ENCODE assay signal across 32 cellular contexts in the genomic region with DNA sequence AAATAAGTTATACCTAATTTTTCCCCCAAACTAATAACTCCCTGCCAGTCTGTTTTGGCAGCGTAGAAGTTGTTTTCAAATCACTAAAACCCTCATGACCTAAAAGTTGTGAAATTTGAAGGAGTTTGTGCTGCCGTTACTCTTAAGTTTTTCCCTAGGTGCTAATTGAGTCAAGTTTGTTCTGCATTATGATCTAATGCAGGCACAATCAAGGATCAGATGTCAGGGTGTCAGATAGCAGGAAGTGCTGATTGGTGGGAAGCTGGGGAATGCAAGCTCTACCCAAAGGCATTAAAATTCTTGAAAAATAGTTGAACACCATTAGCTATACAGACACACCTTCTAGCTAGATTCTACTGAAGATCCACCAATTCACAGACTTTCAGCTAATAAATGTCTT. TPM values are rescaled to one million over a fixed set of nuclear protein-coding genes. Genes with fewer than 3 reads are reported as not detected.
A peak's percentile ranks its signal among the peaks of the same experiment; 100 is the strongest.
DNase-seq lines count a peak whose midpoint lies in the region; FAIRE-seq and TF ChIP-seq lines count a peak whose summit lies in the region.
"Had no signal": no experiment of that assay in that cellular context is flagged by ENCODE, and none has a peak within 500 bp of the region (broad histone marks: within the 10 kb centered on the region; RNA-seq: fewer than 3 reads in every experiment).

No MANE protein-coding gene starts in this region.

- H3K27me3 Mint-ChIP-seq in Calu3 (ENCODE audit: unreplicated experiment) = no peaks in the 10 kb centered on the region
- no peaks in the 10 kb centered on the region for H3K27me3 Mint-ChIP-seq in astrocyte (ENCODE audit: low read depth, unreplicated experiment)
- no peaks in the 10 kb centered on the region for H3K27me3 Mint-ChIP-seq in mesothelial cell of epicardium (ENCODE audit: low read depth)
- H3K27me3 Mint-ChIP-seq: activated CD4-positive, alpha-beta memory T cell treated with anti-CD3 and anti-CD28 coated beads, Interleukin-2, amount 10 ng/mL, durations not matched to agents 7 days and 5 days; activated naive CD8-positive, alpha-beta T cell treated with anti-CD3 and anti-CD28 coated beads, Interleukin-2, amount 50 U/mL, for 24 hours; CD4-positive, CD25-positive, alpha-beta regulatory T cell; effector memory CD8-positive, alpha-beta T cell; T-cell had no signal

- TF ChIP-seq CTCF in Calu3 (IDR thresholded peaks at IDR 0.05; ENCODE audit: unreplicated experiment) (no peak), astrocyte (IDR thresholded peaks at IDR 0.05; ENCODE audit: insufficient read depth, low read depth, low read length) (no peak), mesothelial cell of epicardium (IDR thresholded peaks at IDR 0.05; ENCODE audit: unreplicated experiment) (no peak)

- H3K36me3 Mint-ChIP-seq in Calu3 (ENCODE audit: insufficient read depth, unreplicated experiment) (no peaks in the 10 kb centered on the region), astrocyte (ENCODE audit: low read depth, unreplicated experiment) (no peaks in the 10 kb centered on the region), mesothelial cell of epicardium (peaks cover 2% of the 10 kb centered on the region)
- H3K36me3 Mint-ChIP-seq: CD4-positive, CD25-positive, alpha-beta regulatory T cell had no signal

- BruUV-seq in Calu3 (replicated peaks; lab: Mats Ljungman, UMichigan) = no TSS peak

- no peaks in the 10 kb centered on the region for H3K27me3 ChIP-seq in HAP-1 (ENCODE audit: low read depth)
- no peaks in the 10 kb centered on the region for H3K27me3 ChIP-seq in astrocyte (ENCODE audit: insufficient read depth, low read length)
- H3K27me3 ChIP-seq: esophagus muscularis mucosa, gastrocnemius medialis, neutrophil had no signal

- H3K9ac ChIP-seq in astrocyte (ENCODE audit: low read length) = no peak overlapping the region
- H3K9ac ChIP-seq: KMS-11 had no signal

- FAIRE-seq in astrocyte (lab: Jason Lieb, UNC) = peak; percentile 74
- FAIRE-seq: TTC549 had no signal

- H2AFZ ChIP-seq in astrocyte (ENCODE audit: low read depth, low read length) = no peak overlapping the region

- CTCF ChIA-PET in Calu3 (lab: Charles Lee) = no interaction called here

- no peak overlapping the region for H3K4me3 ChIP-seq in HAP-1
- H3K4me3 ChIP-seq in astrocyte (ENCODE audit: insufficient read depth, low read depth, low read length) = no peak overlapping the region
- H3K4me3 ChIP-seq: esophagus muscularis mucosa, gastrocnemius medialis, lung, psoas muscle, skin epidermis had no signal

- peaks cover 12% of the 10 kb centered on the region for H3K4me1 ChIP-seq in HAP-1
- H3K4me1 ChIP-seq in astrocyte (ENCODE audit: insufficient read depth, low read length) = no peaks in the 10 kb centered on the region
- H3K4me1 ChIP-seq: esophagus muscularis mucosa, psoas muscle had no signal

- H3K4me2 ChIP-seq in astrocyte (ENCODE audit: low read length) = no peak overlapping the region
- H3K4me2 ChIP-seq: KMS-11 had no signal

- H3K79me2 ChIP-seq in astrocyte (ENCODE audit: insufficient read depth, low read length) = no peaks in the 10 kb centered on the region

- H4K20me1 ChIP-seq in astrocyte (ENCODE audit: insufficient read depth, low read length) = no peaks in the 10 kb centered on the region

- intact Hi-C loops in Calu3 (cut with micrococcal nuclease; ENCODE audit: unreplicated experiment) = no loop called here

- no peaks in the 10 kb centered on the region; the same call in 1 of the 2 replicates for H3K36me3 ChIP-seq in HAP-1 (replicated peaks)
- no peaks in the 10 kb centered on the region for H3K36me3 ChIP-seq in astrocyte (ENCODE audit: insufficient read depth, low read length)
- H3K36me3 ChIP-seq: esophagus muscularis mucosa, gastrocnemius medialis, neutrophil had no signal

- H3K4me3 Mint-ChIP-seq in Calu3 (ENCODE audit: low read depth, unreplicated experiment) = no peak overlapping the region
- H3K4me3 Mint-ChIP-seq in astrocyte (ENCODE audit: unreplicated experiment) = no peak overlapping the region
- no peak overlapping the region for H3K4me3 Mint-ChIP-seq in mesothelial cell of epicardium
- H3K4me3 Mint-ChIP-seq: activated CD4-positive, alpha-beta memory T cell treated with anti-CD3 and anti-CD28 coated beads, Interleukin-2, amount 10 ng/mL, durations not matched to agents 7 days and 5 days; activated naive CD8-positive, alpha-beta T cell treated with anti-CD3 and anti-CD28 coated beads, Interleukin-2, amount 50 U/mL, for 24 hours; brain; CD4-positive, CD25-positive, alpha-beta regulatory T cell; effector memory CD8-positive, alpha-beta T cell; T-cell had no signal

- H3K27ac ChIP-seq in astrocyte (ENCODE audit: low read depth, low read length) = no peak overlapping the region
- H3K27ac ChIP-seq: esophagus muscularis mucosa, gastrocnemius medialis, KMS-11, neutrophil, psoas muscle, skin epidermis had no signal

- no peak overlapping the region for H3K27ac Mint-ChIP-seq in Calu3 (ENCODE audit: unreplicated experiment)
- no peak overlapping the region for H3K27ac Mint-ChIP-seq in astrocyte (ENCODE audit: unreplicated experiment)
- peak overlapping the region; percentile 28 for H3K27ac Mint-ChIP-seq in mesothelial cell of epicardium
- H3K27ac Mint-ChIP-seq: activated CD4-positive, alpha-beta memory T cell treated with anti-CD3 and anti-CD28 coated beads, Interleukin-2, amount 10 ng/mL, durations not matched to agents 7 days and 5 days; activated naive CD8-positive, alpha-beta T cell treated with anti-CD3 and anti-CD28 coated beads, Interleukin-2, amount 50 U/mL, for 24 hours; brain; CD4-positive, CD25-positive, alpha-beta regulatory T cell; effector memory CD8-positive, alpha-beta T cell; T-cell had no signal

- H3K4me1 Mint-ChIP-seq in Calu3 (ENCODE audit: low read depth, unreplicated experiment) (peaks cover 16% of the 10 kb centered on the region), astrocyte (ENCODE audit: low read depth, unreplicated experiment) (peaks cover 3% of the 10 kb centered on the region), mesothelial cell of epicardium (peaks cover 24% of the 10 kb centered on the region)
- H3K4me1 Mint-ChIP-seq: activated CD4-positive, alpha-beta memory T cell treated with anti-CD3 and anti-CD28 coated beads, Interleukin-2, amount 10 ng/mL, durations not matched to agents 7 days and 5 days; activated naive CD8-positive, alpha-beta T cell treated with anti-CD3 and anti-CD28 coated beads, Interleukin-2, amount 50 U/mL, for 24 hours; CD4-positive, CD25-positive, alpha-beta regulatory T cell; T-cell had no signal

- in situ Hi-C loops in HAP-1 (cut with MboI; ENCODE audit: low sequenced_read_pairs) = no loop called here

- peak; percentile 12 for DNase-seq in Calu3
- DNase-seq in HAP-1 (ENCODE audit: low spot score in 2 of 2) = peak; percentile 20 to 52
- DNase-seq in astrocyte (ENCODE audit: low read depth) = peak; percentile 10
- DNase-seq in mesothelial cell of epicardium (ENCODE audit: low spot score in 2 of 2, unreplicated experiment in 2 of 2) = no peak
- DNase-seq in cerebellum (ENCODE audit: low spot score) = no peak
- no peak for DNase-seq in kidney glomerular epithelial cell (lab: John Stamatoyannopoulos, UW)
- DNase-seq in glomerular visceral epithelial cell (ENCODE audit: extremely low spot score) = no peak
- no peak for DNase-seq in NAMALWA (ENCODE audit: low spot score)
- DNase-seq: activated CD4-positive, alpha-beta memory T cell treated with anti-CD3 and anti-CD28 coated beads, Interleukin-2, amount 10 ng/mL, durations not matched to agents 7 days and 5 days; activated CD4-positive, CD25-positive, alpha-beta regulatory T cell treated with anti-CD3 and anti-CD28 coated beads, Interleukin-2, amount 50 U/mL, for 72 hours; activated gamma-delta T cell; activated naive CD8-positive, alpha-beta T cell treated with anti-CD3 and anti-CD28 coated beads, Interleukin-2, amount 50 U/mL, for 24 hours; CD4-positive, CD25-positive, alpha-beta regulatory T cell; DMS153; effector memory CD8-positive, alpha-beta T cell; gastrocnemius medialis; MV-4-11; NCI-H1694; NCI-H446 treated with DMSO at 0.1 percent for 48 hours; PC-3; psoas muscle; SHP77 treated with DMSO at 0.1 percent for 48 hours; T-cell; trophoblast cell had no signal

- H3K9me3 Mint-ChIP-seq in Calu3 (ENCODE audit: low read depth, unreplicated experiment) = no peaks in the 10 kb centered on the region
- no peaks in the 10 kb centered on the region for H3K9me3 Mint-ChIP-seq in astrocyte (ENCODE audit: unreplicated experiment)
- H3K9me3 Mint-ChIP-seq in mesothelial cell of epicardium = peaks cover 4% of the 10 kb centered on the region
- H3K9me3 Mint-ChIP-seq: activated CD4-positive, alpha-beta memory T cell treated with anti-CD3 and anti-CD28 coated beads, Interleukin-2, amount 10 ng/mL, durations not matched to agents 7 days and 5 days; activated naive CD8-positive, alpha-beta T cell treated with anti-CD3 and anti-CD28 coated beads, Interleukin-2, amount 50 U/mL, for 24 hours; brain; effector memory CD8-positive, alpha-beta T cell had no signal

- H3K9me3 ChIP-seq in HAP-1 (no peaks in the 10 kb centered on the region), astrocyte (ENCODE audit: insufficient read depth, low read depth, low read length) (no peaks in the 10 kb centered on the region)
- H3K9me3 ChIP-seq: esophagus muscularis mucosa, gastrocnemius medialis, neutrophil, psoas muscle had no signal

RNA-seq across cellular contexts. Expression of a gene that starts 51.9 kb away (rescaled TPM):
- total RNA-seq in Calu3 (2022) = not detected in 2 replicates
- total RNA-seq in astrocyte = not detected in 2 replicates
- not detected in 3 replicates for total RNA-seq in mesothelial cell of epicardium
- total RNA-seq in cerebellum = not detected
- total RNA-seq: activated CD4-positive, alpha-beta memory T cell treated with anti-CD3 and anti-CD28 coated beads, Interleukin-2, amount 10 ng/mL, durations not matched to agents 7 days and 5 days; CD4-positive, CD25-positive, alpha-beta regulatory T cell; esophagus muscularis mucosa; kidney epithelial cell; PC-3; T-cell had no signal

Comparison
In these comparisons a context has a peak if more than half of its experiments do, and no peak if none do; other contexts are left out.
1. DNase-seq: peak in Calu3 (single experiment), HAP-1 (2 of 2) and astrocyte (single experiment); none in mesothelial cell of epicardium (0 of 2), cerebellum (single experiment), kidney glomerular epithelial cell (single experiment), glomerular visceral epithelial cell (single experiment) and NAMALWA (single experiment).